Comparison of ENCODE assay signal across 1 cellular context in the genomic region with DNA sequence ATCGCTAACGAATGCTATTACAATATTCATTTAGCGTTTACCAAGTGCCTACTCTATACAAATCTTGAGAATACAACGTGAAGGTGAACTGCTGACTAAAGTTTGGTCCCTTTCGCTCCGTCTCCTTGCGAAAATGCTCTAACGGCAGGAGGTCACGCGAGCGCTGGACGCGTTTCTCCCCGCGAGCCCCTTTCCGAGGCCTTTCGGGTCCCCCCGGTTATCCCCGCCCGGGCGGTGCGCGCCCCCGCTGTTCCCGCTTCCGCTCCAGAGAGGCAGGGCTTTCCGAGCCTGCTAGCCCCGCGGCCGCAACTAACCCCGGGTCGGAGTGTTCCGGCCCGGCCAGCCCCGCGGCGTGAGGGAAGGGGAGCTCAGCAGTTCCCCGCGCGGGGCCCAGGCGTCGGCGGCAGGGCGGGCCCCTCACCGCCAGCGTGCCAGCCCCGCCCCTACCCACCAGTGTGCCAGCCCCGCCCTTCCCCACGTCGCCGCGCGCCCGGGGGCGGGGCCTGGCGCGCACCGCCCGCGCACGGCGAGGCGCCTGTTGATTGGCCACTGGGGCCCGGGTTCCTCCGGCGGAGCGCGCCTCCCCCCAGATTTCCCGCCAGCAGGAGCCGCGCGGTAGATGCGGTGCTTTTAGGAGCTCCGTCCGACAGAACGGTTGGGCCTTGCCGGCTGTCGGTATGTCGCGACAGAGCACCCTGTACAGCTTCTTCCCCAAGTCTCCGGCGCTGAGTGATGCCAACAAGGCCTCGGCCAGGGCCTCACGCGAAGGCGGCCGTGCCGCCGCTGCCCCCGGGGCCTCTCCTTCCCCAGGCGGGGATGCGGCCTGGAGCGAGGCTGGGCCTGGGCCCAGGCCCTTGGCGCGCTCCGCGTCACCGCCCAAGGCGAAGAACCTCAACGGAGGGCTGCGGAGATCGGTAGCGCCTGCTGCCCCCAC.
TF ChIP-seq lines count a peak whose summit lies in the region.

A gene with protein sequence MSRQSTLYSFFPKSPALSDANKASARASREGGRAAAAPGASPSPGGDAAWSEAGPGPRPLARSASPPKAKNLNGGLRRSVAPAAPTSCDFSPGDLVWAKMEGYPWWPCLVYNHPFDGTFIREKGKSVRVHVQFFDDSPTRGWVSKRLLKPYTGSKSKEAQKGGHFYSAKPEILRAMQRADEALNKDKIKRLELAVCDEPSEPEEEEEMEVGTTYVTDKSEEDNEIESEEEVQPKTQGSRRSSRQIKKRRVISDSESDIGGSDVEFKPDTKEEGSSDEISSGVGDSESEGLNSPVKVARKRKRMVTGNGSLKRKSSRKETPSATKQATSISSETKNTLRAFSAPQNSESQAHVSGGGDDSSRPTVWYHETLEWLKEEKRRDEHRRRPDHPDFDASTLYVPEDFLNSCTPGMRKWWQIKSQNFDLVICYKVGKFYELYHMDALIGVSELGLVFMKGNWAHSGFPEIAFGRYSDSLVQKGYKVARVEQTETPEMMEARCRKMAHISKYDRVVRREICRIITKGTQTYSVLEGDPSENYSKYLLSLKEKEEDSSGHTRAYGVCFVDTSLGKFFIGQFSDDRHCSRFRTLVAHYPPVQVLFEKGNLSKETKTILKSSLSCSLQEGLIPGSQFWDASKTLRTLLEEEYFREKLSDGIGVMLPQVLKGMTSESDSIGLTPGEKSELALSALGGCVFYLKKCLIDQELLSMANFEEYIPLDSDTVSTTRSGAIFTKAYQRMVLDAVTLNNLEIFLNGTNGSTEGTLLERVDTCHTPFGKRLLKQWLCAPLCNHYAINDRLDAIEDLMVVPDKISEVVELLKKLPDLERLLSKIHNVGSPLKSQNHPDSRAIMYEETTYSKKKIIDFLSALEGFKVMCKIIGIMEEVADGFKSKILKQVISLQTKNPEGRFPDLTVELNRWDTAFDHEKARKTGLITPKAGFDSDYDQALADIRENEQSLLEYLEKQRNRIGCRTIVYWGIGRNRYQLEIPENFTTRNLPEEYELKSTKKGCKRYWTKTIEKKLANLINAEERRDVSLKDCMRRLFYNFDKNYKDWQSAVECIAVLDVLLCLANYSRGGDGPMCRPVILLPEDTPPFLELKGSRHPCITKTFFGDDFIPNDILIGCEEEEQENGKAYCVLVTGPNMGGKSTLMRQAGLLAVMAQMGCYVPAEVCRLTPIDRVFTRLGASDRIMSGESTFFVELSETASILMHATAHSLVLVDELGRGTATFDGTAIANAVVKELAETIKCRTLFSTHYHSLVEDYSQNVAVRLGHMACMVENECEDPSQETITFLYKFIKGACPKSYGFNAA (N-terminal part only) (plus strand): TSS at position 589 of the 934 bp plus-strand sequence. CDS start 89 bp downstream, at position 678.

TF ChIP-seq in HEK293, 187 proteins besides CTCF, POLR2A, EP300 and RAD21 (continued from another document and continues in another):
- TF ChIP-seq, protein P1, sequence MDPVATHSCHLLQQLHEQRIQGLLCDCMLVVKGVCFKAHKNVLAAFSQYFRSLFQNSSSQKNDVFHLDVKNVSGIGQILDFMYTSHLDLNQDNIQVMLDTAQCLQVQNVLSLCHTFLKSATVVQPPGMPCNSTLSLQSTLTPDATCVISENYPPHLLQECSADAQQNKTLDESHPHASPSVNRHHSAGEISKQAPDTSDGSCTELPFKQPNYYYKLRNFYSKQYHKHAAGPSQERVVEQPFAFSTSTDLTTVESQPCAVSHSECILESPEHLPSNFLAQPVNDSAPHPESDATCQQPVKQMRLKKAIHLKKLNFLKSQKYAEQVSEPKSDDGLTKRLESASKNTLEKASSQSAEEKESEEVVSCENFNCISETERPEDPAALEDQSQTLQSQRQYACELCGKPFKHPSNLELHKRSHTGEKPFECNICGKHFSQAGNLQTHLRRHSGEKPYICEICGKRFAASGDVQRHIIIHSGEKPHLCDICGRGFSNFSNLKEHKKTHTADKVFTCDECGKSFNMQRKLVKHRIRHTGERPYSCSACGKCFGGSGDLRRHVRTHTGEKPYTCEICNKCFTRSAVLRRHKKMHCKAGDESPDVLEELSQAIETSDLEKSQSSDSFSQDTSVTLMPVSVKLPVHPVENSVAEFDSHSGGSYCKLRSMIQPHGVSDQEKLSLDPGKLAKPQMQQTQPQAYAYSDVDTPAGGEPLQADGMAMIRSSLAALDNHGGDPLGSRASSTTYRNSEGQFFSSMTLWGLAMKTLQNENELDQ (tag by site-specific recombination; IDR thresholded peaks at IDR 0.05; ENCODE audit: low read depth), result no peak
- TF ChIP-seq, protein P2, sequence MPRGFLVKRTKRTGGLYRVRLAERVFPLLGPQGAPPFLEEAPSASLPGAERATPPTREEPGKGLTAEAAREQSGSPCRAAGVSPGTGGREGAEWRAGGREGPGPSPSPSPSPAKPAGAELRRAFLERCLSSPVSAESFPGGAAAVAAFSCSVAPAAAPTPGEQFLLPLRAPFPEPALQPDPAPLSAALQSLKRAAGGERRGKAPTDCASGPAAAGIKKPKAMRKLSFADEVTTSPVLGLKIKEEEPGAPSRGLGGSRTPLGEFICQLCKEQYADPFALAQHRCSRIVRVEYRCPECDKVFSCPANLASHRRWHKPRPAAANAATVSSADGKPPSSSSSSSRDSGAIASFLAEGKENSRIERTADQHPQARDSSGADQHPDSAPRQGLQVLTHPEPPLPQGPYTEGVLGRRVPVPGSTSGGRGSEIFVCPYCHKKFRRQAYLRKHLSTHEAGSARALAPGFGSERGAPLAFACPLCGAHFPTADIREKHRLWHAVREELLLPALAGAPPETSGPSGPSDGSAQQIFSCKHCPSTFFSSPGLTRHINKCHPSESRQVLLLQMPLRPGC (tag by site-specific recombination; IDR thresholded peaks at IDR 0.05), result no peak
- TF ChIP-seq SCRT1 (tag by site-specific recombination; IDR thresholded peaks at IDR 0.05; ENCODE audit: borderline replicate concordance) (no peak), ZNF433 (tag by site-specific recombination; IDR thresholded peaks at IDR 0.05; ENCODE audit: low read depth) (no peak), ZNF121 (tag by site-specific recombination; IDR thresholded peaks at IDR 0.05) (no peak), ZNF549 (tag by site-specific recombination; IDR thresholded peaks at IDR 0.05) (no peak), GLIS1 (tag by site-specific recombination; IDR thresholded peaks at IDR 0.05) (no peak; the same call in 1 of the 2 replicates), ZFHX2 (tag by site-specific recombination; conservative IDR thresholded peaks at IDR 0.05) (no peak; the same call in 1 of the 2 replicates), ZSCAN30 (tag by site-specific recombination; IDR thresholded peaks at IDR 0.05) (peak; percentile 64), ZNF473 (tag by site-specific recombination; IDR thresholded peaks at IDR 0.05) (no peak), ZIC2 (tag by site-specific recombination; IDR thresholded peaks at IDR 0.05) (peak; percentile 71), ZNF214 (tag by site-specific recombination; IDR thresholded peaks at IDR 0.05; ENCODE audit: borderline replicate concordance) (no peak), MEIS1 (CRISPR knock-in tag; IDR thresholded peaks at IDR 0.05; ENCODE audit: borderline replicate concordance) (0 out of 2 replicates have a peak, but pooled peaks have one; percentile 13), ZNF514 (tag by site-specific recombination; IDR thresholded peaks at IDR 0.05) (no peak), ZBTB48 (tag by site-specific recombination; IDR thresholded peaks at IDR 0.05) (no peak), ZNF37A (tag by site-specific recombination; IDR thresholded peaks at IDR 0.05) (no peak), ZNF510 (tag by site-specific recombination; IDR thresholded peaks at IDR 0.05; ENCODE audit: insufficient replicate concordance) (no peak), ZNF664 (tag by site-specific recombination; IDR thresholded peaks at IDR 0.05) (no peak), ZNF175 (tag by site-specific recombination; IDR thresholded peaks at IDR 0.05) (no peak), SCRT2 (tag by site-specific recombination; IDR thresholded peaks at IDR 0.05) (peak; percentile 75), ZNF416 (tag by site-specific recombination; IDR thresholded peaks at IDR 0.05) (no peak), ZNF529 (tag by site-specific recombination; IDR thresholded peaks at IDR 0.05; ENCODE audit: insufficient replicate concordance) (no peak), ZNF530 (tag by site-specific recombination; IDR thresholded peaks at IDR 0.05; ENCODE audit: low read depth) (no peak), ZNF624 (tag by site-specific recombination; IDR thresholded peaks at IDR 0.05) (no peak), BCL11B (tag by site-specific recombination; IDR thresholded peaks at IDR 0.05; ENCODE audit: low read depth) (no peak), ZNF610 (tag by site-specific recombination; IDR thresholded peaks at IDR 0.05; ENCODE audit: borderline replicate concordance) (no peak), ZNF114 (tag by site-specific recombination; IDR thresholded peaks at IDR 0.05) (no peak), ZNF24 (tag by site-specific recombination; IDR thresholded peaks at IDR 0.05) (no peak)
- TF ChIP-seq, protein P3, sequence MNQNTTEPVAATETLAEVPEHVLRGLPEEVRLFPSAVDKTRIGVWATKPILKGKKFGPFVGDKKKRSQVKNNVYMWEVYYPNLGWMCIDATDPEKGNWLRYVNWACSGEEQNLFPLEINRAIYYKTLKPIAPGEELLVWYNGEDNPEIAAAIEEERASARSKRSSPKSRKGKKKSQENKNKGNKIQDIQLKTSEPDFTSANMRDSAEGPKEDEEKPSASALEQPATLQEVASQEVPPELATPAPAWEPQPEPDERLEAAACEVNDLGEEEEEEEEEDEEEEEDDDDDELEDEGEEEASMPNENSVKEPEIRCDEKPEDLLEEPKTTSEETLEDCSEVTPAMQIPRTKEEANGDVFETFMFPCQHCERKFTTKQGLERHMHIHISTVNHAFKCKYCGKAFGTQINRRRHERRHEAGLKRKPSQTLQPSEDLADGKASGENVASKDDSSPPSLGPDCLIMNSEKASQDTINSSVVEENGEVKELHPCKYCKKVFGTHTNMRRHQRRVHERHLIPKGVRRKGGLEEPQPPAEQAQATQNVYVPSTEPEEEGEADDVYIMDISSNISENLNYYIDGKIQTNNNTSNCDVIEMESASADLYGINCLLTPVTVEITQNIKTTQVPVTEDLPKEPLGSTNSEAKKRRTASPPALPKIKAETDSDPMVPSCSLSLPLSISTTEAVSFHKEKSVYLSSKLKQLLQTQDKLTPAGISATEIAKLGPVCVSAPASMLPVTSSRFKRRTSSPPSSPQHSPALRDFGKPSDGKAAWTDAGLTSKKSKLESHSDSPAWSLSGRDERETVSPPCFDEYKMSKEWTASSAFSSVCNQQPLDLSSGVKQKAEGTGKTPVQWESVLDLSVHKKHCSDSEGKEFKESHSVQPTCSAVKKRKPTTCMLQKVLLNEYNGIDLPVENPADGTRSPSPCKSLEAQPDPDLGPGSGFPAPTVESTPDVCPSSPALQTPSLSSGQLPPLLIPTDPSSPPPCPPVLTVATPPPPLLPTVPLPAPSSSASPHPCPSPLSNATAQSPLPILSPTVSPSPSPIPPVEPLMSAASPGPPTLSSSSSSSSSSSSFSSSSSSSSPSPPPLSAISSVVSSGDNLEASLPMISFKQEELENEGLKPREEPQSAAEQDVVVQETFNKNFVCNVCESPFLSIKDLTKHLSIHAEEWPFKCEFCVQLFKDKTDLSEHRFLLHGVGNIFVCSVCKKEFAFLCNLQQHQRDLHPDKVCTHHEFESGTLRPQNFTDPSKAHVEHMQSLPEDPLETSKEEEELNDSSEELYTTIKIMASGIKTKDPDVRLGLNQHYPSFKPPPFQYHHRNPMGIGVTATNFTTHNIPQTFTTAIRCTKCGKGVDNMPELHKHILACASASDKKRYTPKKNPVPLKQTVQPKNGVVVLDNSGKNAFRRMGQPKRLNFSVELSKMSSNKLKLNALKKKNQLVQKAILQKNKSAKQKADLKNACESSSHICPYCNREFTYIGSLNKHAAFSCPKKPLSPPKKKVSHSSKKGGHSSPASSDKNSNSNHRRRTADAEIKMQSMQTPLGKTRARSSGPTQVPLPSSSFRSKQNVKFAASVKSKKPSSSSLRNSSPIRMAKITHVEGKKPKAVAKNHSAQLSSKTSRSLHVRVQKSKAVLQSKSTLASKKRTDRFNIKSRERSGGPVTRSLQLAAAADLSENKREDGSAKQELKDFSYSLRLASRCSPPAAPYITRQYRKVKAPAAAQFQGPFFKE (tag by site-specific recombination; IDR thresholded peaks at IDR 0.05; ENCODE audit: borderline replicate concordance), result no peak
- TF ChIP-seq, protein P4, sequence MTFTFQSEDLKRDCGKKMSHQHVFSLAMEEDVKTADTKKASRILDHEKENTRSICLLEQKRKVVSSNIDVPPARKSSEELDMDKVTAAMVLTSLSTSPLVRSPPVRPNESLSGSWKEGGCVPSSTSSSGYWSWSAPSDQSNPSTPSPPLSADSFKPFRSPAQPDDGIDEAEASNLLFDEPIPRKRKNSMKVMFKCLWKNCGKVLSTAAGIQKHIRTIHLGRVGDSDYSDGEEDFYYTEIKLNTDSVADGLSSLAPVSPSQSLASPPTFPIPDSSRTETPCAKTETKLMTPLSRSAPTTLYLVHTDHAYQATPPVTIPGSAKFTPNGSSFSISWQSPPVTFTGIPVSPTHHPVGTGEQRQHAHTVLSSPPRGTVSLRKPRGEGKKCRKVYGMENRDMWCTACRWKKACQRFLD (tag by site-specific recombination; IDR thresholded peaks at IDR 0.05), result no peak
- TF ChIP-seq, protein P5, sequence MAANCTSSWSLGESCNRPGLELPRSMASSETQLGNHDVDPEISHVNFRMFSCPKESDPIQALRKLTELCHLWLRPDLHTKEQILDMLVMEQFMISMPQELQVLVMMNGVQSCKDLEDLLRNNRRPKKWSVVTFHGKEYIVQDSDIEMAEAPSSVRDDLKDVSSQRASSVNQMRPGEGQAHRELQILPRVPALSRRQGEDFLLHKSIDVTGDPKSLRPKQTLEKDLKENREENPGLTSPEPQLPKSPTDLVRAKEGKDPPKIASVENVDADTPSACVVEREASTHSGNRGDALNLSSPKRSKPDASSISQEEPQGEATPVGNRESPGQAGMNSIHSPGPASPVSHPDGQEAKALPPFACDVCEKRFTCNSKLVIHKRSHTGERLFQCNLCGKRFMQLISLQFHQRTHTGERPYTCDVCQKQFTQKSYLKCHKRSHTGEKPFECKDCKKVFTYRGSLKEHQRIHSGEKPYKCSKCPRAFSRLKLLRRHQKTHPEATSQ (tag by site-specific recombination; IDR thresholded peaks at IDR 0.05), result no peak
- TF ChIP-seq, protein P6, sequence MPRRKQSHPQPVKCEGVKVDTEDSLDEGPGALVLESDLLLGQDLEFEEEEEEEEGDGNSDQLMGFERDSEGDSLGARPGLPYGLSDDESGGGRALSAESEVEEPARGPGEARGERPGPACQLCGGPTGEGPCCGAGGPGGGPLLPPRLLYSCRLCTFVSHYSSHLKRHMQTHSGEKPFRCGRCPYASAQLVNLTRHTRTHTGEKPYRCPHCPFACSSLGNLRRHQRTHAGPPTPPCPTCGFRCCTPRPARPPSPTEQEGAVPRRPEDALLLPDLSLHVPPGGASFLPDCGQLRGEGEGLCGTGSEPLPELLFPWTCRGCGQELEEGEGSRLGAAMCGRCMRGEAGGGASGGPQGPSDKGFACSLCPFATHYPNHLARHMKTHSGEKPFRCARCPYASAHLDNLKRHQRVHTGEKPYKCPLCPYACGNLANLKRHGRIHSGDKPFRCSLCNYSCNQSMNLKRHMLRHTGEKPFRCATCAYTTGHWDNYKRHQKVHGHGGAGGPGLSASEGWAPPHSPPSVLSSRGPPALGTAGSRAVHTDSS (tag by site-specific recombination; IDR thresholded peaks at IDR 0.05), result no peak
- TF ChIP-seq, protein P7, sequence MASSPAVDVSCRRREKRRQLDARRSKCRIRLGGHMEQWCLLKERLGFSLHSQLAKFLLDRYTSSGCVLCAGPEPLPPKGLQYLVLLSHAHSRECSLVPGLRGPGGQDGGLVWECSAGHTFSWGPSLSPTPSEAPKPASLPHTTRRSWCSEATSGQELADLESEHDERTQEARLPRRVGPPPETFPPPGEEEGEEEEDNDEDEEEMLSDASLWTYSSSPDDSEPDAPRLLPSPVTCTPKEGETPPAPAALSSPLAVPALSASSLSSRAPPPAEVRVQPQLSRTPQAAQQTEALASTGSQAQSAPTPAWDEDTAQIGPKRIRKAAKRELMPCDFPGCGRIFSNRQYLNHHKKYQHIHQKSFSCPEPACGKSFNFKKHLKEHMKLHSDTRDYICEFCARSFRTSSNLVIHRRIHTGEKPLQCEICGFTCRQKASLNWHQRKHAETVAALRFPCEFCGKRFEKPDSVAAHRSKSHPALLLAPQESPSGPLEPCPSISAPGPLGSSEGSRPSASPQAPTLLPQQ (tag by site-specific recombination; IDR thresholded peaks at IDR 0.05), result 0 out of 2 replicates have a peak, but pooled peaks have one; percentile 70
